In genomic region chr1:162835157-162835899, GRCh38 we compare ENCODE assay signal across 7 cellular contexts. TPM values are rescaled to one million over a fixed set of nuclear protein-coding genes. Genes with fewer than 3 reads are reported as not detected.
DNase-seq lines count a peak whose midpoint lies in the region; ATAC-seq and TF ChIP-seq lines count a peak whose summit lies in the region.

No MANE protein-coding gene starts in this region.

- TF ChIP-seq CTCF in fibroblast of pulmonary artery (IDR thresholded peaks at IDR 0.05; ENCODE audit: low read length, missing control alignments) (no peak), omental fat pad (IDR thresholded peaks at IDR 0.05) (no peak), upper lobe of left lung (IDR thresholded peaks at IDR 0.05) (no peak)

- no peak overlapping the region for H3K27ac ChIP-seq in upper lobe of left lung

- H3K36me3 ChIP-seq in upper lobe of left lung = no peaks in the 10 kb centered on the region

- DNase-seq in fibroblast of pulmonary artery (ENCODE audit: low read depth) (peak; percentile 47), SIG-M5 treated with dmso at 0.1 percent for 504 hours (lab: John Stamatoyannopoulos, UW; ENCODE audit: unreplicated experiment) (no peak), omental fat pad (ENCODE audit: low spot score) (no peak), upper lobe of left lung (no peak)

- no peaks in the 10 kb centered on the region for H3K27me3 ChIP-seq in upper lobe of left lung

- H3K4me3 ChIP-seq in fibroblast of pulmonary artery (replicated peaks; ENCODE audit: low read depth, low read length) (no peak overlapping the region), upper lobe of left lung (no peak overlapping the region)

- peaks cover 7 to 15% (median 11%) of the 10 kb centered on the region in 4 donors for H3K9me3 ChIP-seq in upper lobe of left lung

- TF ChIP-seq EP300 in upper lobe of left lung (IDR thresholded peaks at IDR 0.05) = no peak

- ATAC-seq in GM18907 (IDR thresholded peaks at IDR 0.05; ENCODE audit: unreplicated experiment) (peak; percentile 92), GM21576 (IDR thresholded peaks at IDR 0.05; ENCODE audit: unreplicated experiment) (peak; percentile 92), HG03280 (IDR thresholded peaks at IDR 0.05; ENCODE audit: unreplicated experiment) (peak; percentile 76), omental fat pad (ENCODE audit: low FRiP score) (no peak), upper lobe of left lung (ENCODE audit: low FRiP score in 2 of 2) (no peak)

- no peaks in the 10 kb centered on the region for H3K4me1 ChIP-seq in upper lobe of left lung

- TF ChIP-seq POLR2A in upper lobe of left lung (IDR thresholded peaks at IDR 0.05) = no peak

- 41 to 50% methylated on average over 3 of the region's 3 CpGs for WGBS in upper lobe of left lung, 2 donors

RNA-seq across cellular contexts. Expression of gene CCDC190, which starts 25.6 kb away (rescaled TPM):
- not detected for total RNA-seq in omental fat pad
- 10 to 100 TPM in 1 of 6 donors, 1 to 10 TPM in 2, under 1 TPM in 2, not detected in 1; 0.76 to 48.0 (median 1.5) TPM for total RNA-seq in upper lobe of left lung

RNA-seq across cellular contexts. Expression of gene HSD17B7, which starts 44.8 kb away (rescaled TPM):
- 10 to 100 TPM; 11.8 to 40.1 (median 20.5) TPM for total RNA-seq in omental fat pad
- 10 to 100 TPM; 23.0 to 53.6 (median 33.7) TPM for total RNA-seq in upper lobe of left lung

Comparison
In these comparisons a context has a peak if more than half of its experiments do, and no peak if none do; other contexts are left out.
1. ATAC-seq: peak in GM18907 (single experiment), GM21576 (single experiment) and HG03280 (single experiment); none in omental fat pad (single experiment) and upper lobe of left lung (0 of 2).